Comparison of ENCODE assay signal across 18 cellular contexts in genomic region chr17:38958326-38958725, GRCh38. TPM values are rescaled to one million over a fixed set of nuclear protein-coding genes. Genes with fewer than 3 reads are reported as not detected.
DNase-seq lines count a peak whose midpoint lies in the region; TF ChIP-seq lines count a peak whose summit lies in the region.
"Had no signal": no experiment of that assay in that cellular context is flagged by ENCODE, and none has a peak within 500 bp of the region (broad histone marks: within the 10 kb centered on the region; RNA-seq: fewer than 3 reads in every experiment).

No MANE protein-coding gene starts in this region.

- no peaks in the 10 kb centered on the region for H3K36me3 ChIP-seq in ACC112 (ENCODE audit: insufficient read depth, low read length)
- no peaks in the 10 kb centered on the region for H3K36me3 ChIP-seq in A673 (ENCODE audit: insufficient read depth, low read length, poor library complexity, severe bottlenecking)
- H3K36me3 ChIP-seq in tibial nerve = no peaks in the 10 kb centered on the region
- H3K36me3 ChIP-seq: spleen, upper lobe of left lung had no signal

- H3K79me2 ChIP-seq in ACC112 (ENCODE audit: control insufficient read depth, insufficient read depth, low read length, unreplicated experiment) = no peaks in the 10 kb centered on the region

- TF ChIP-seq CTCF in chondrocyte (IDR thresholded peaks at IDR 0.05) = no peak
- TF ChIP-seq CTCF in A673 (conservative IDR thresholded peaks at IDR 0.05; ENCODE audit: low read depth, low read length) = no peak
- TF ChIP-seq CTCF in tibial nerve (IDR thresholded peaks at IDR 0.05) = no peak

- H3K4me1 ChIP-seq in ACC112 (ENCODE audit: control insufficient read depth, insufficient read depth, low read length, unreplicated experiment) = peaks cover 6% of the 10 kb centered on the region
- H3K4me1 ChIP-seq in A673 (ENCODE audit: insufficient read depth, low read length, poor library complexity, severe bottlenecking) = no peaks in the 10 kb centered on the region
- no peaks in the 10 kb centered on the region for H3K4me1 ChIP-seq in tibial nerve
- H3K4me1 ChIP-seq: upper lobe of left lung had no signal

- H2AFZ ChIP-seq in ACC112 (ENCODE audit: low read length, unreplicated experiment) = no peak overlapping the region

- no peaks in the 10 kb centered on the region for H3K27me3 Mint-ChIP-seq in chondrocyte (ENCODE audit: low read depth)

- WGBS in tibial nerve, 2 donors = 4% methylated on average over 1 of the region's 1 CpG

- H3K27me3 ChIP-seq in ACC112 (ENCODE audit: insufficient read depth, low read length) = no peaks in the 10 kb centered on the region
- H3K27me3 ChIP-seq in A673 (replicated peaks; ENCODE audit: insufficient read depth, low read depth, low read length, poor library complexity) = no peaks in the 10 kb centered on the region
- no peaks in the 10 kb centered on the region for H3K27me3 ChIP-seq in tibial nerve
- H3K27me3 ChIP-seq: spleen, upper lobe of left lung had no signal

- H3K9me3 Mint-ChIP-seq in chondrocyte (ENCODE audit: low read depth) = no peaks in the 10 kb centered on the region

- H3K9me3 ChIP-seq in A673 (ENCODE audit: low read depth, low read length, poor library complexity, severe bottlenecking) (no peaks in the 10 kb centered on the region), tibial nerve (no peaks in the 10 kb centered on the region)
- H3K9me3 ChIP-seq: spleen, upper lobe of left lung had no signal

- BruUV-seq in A673 (replicated peaks; lab: Mats Ljungman, UMichigan) = no TSS peak

- DNase-seq in HT1080 (ENCODE audit: low read depth) (peak; percentile 10), chondrocyte (ENCODE audit: low spot score) (no peak), lung microvascular endothelial cell (ENCODE audit: low read depth in 2 of 2) (peak; percentile 11 to 12), NCI-H1417 (lab: John Stamatoyannopoulos, UW) (no peak), AG08396 (ENCODE audit: low spot score) (no peak), A673 (ENCODE audit: low spot score) (no peak), tibial nerve (ENCODE audit: low spot score in 2 of 2) (no peak)
- DNase-seq: Calu3; NCI-H1694; NCI-H526; OCI-M1; spleen; stimulated activated naive CD4-positive, alpha-beta T cell; upper lobe of left lung had no signal

- H3K4me3 Mint-ChIP-seq in chondrocyte (ENCODE audit: unreplicated experiment) = peak overlapping the region; percentile 50

- CTCF ChIA-PET in A673 (lab: Charles Lee) = no interaction called here

- H3K27ac Mint-ChIP-seq in chondrocyte (ENCODE audit: unreplicated experiment) = peak overlapping the region; percentile 91

- H3K4me1 Mint-ChIP-seq in chondrocyte (ENCODE audit: low read depth) = peaks cover 32% of the 10 kb centered on the region

- TF ChIP-seq POLR2A in tibial nerve (IDR thresholded peaks at IDR 0.05) = no peak

- H3K4me3 ChIP-seq in ACC112 (ENCODE audit: low read depth, low read length) (no peak overlapping the region), A673 (ENCODE audit: low read depth, low read length, poor library complexity, severe bottlenecking) (no peak overlapping the region), tibial nerve (no peak overlapping the region)
- H3K4me3 ChIP-seq: spleen, upper lobe of left lung had no signal

- POLR2A ChIA-PET in A673 (lab: Charles Lee; ENCODE audit: low non-redundant PET) = no interaction called here

- no peak for TF ChIP-seq EP300 in tibial nerve (IDR thresholded peaks at IDR 0.05)

- H3K36me3 Mint-ChIP-seq in chondrocyte (ENCODE audit: low read depth) = no peaks in the 10 kb centered on the region

- H3K27ac ChIP-seq in ACC112 (ENCODE audit: low read depth, low read length) (peak overlapping the region; percentile 56), A673 (ENCODE audit: low read depth, low read length, poor library complexity, severe bottlenecking) (no peak overlapping the region), tibial nerve (no peak overlapping the region)
- H3K27ac ChIP-seq: upper lobe of left lung had no signal

- intact Hi-C loops in A673 (cut with micrococcal nuclease; ENCODE audit: unreplicated experiment) = no loop called here

RNA-seq across cellular contexts. Expression of gene FBXO47, which starts 8.9 kb away (rescaled TPM):
- not detected in 2 replicates for total RNA-seq in HT1080 (2014; rRNA removed; shearing (Covaris generic))
- polyA plus RNA-seq in HT1080 (2015; cell fraction: cytosol; rRNA removed) = not detected in 2 replicates
- not detected in 2 replicates for polyA plus RNA-seq in HT1080 (2015; cell fraction: nucleus; rRNA removed)
- total RNA-seq in chondrocyte (not detected in 3 replicates), lung microvascular endothelial cell (not detected in 2 replicates), A673 (2021) (not detected in 2 replicates), tibial nerve (not detected)
- total RNA-seq: activated CD8-positive, alpha-beta memory T cell treated with anti-CD3 and anti-CD28 coated beads for 36 hours; Calu3; liver; posterior vena cava; spleen; upper lobe of left lung had no signal
- polyA plus RNA-seq: liver had no signal

Comparison
In these comparisons a context has a peak if more than half of its experiments do, and no peak if none do; other contexts are left out.
1. DNase-seq: peak in HT1080 (single experiment) and lung microvascular endothelial cell (2 of 2); none in chondrocyte (single experiment), NCI-H1417 (0 of 3), AG08396 (single experiment), A673 (single experiment) and tibial nerve (0 of 2).